Comparison of ENCODE assay signal across 1 cellular context in the genomic region with DNA sequence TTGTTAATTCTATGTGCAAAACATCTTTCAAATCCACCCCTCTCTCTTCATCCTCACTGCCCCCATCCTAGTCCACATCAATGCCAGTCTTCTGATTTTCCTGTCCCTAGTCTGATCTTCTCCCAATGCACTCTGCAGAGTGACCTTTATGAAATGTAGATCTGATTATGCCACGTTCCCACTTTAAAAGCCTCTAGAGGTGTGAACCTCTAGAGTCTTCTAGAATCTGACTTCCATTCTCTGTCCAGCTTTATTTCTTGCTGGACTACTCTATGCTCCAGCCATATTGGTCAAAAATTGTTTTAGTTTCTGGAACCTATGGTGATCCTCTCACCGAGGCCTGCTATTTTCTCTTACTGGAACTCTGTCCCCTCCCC.
TF ChIP-seq lines count a peak whose summit lies in the region.

No MANE protein-coding gene starts in this region.

TF ChIP-seq in GM12878, 131 proteins besides CTCF, POLR2A, EP300 and RAD21:
- TF ChIP-seq, protein P1, sequence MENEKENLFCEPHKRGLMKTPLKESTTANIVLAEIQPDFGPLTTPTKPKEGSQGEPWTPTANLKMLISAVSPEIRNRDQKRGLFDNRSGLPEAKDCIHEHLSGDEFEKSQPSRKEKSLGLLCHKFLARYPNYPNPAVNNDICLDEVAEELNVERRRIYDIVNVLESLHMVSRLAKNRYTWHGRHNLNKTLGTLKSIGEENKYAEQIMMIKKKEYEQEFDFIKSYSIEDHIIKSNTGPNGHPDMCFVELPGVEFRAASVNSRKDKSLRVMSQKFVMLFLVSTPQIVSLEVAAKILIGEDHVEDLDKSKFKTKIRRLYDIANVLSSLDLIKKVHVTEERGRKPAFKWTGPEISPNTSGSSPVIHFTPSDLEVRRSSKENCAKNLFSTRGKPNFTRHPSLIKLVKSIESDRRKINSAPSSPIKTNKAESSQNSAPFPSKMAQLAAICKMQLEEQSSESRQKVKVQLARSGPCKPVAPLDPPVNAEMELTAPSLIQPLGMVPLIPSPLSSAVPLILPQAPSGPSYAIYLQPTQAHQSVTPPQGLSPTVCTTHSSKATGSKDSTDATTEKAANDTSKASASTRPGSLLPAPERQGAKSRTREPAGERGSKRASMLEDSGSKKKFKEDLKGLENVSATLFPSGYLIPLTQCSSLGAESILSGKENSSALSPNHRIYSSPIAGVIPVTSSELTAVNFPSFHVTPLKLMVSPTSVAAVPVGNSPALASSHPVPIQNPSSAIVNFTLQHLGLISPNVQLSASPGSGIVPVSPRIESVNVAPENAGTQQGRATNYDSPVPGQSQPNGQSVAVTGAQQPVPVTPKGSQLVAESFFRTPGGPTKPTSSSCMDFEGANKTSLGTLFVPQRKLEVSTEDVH (IDR thresholded peaks at IDR 0.05; ENCODE audit: low read depth, partially characterized antibody), result no peak
TF ChIP-seq in GM12878: peak in this region for 0.
